Comparison of ENCODE assay signal across 18 cellular contexts in genomic region chr1:211337430-211338227, GRCh38. TPM values are rescaled to one million over a fixed set of nuclear protein-coding genes. Genes with fewer than 3 reads are reported as not detected.
DNase-seq lines count a peak whose midpoint lies in the region; ATAC-seq, FAIRE-seq and TF ChIP-seq lines count a peak whose summit lies in the region.
"Had no signal": no experiment of that assay in that cellular context is flagged by ENCODE, and none has a peak within 500 bp of the region (broad histone marks: within the 10 kb centered on the region; RNA-seq: fewer than 3 reads in every experiment).

No MANE protein-coding gene starts in this region.

- peaks cover 70% of the 10 kb centered on the region for H3K4me1 Mint-ChIP-seq in T-helper 2 cell treated with Interferon-gamma antibody and Interleukin-4, amounts not matched to agents 5 μg/mL and 100 μg/mL, for 36 hours (ENCODE audit: low read depth)
- peaks cover 84% of the 10 kb centered on the region for H3K4me1 Mint-ChIP-seq in activated CD8-positive, alpha-beta T cell treated with anti-CD3 and anti-CD28 coated beads, Interleukin-2, amount 10 ng/mL, durations not matched to agents 7 days and 5 days (ENCODE audit: low read depth)
- peaks cover 69 to 94% (median 85%) of the 10 kb centered on the region in 7 donors for H3K4me1 Mint-ChIP-seq in naive thymus-derived CD4-positive, alpha-beta T cell

- H3K9me3 ChIP-seq in naive thymus-derived CD4-positive, alpha-beta T cell (ENCODE audit: control insufficient read depth in 2 of 3, low read length in 3 of 3): no peaks in the 10 kb centered on the region
- H3K9me3 ChIP-seq: psoas muscle had no signal

- no peaks in the 10 kb centered on the region for H3K27me3 Mint-ChIP-seq in T-helper 2 cell treated with Interferon-gamma antibody and Interleukin-4, amounts not matched to agents 5 μg/mL and 100 μg/mL, for 36 hours (ENCODE audit: low read depth)
- H3K27me3 Mint-ChIP-seq in activated CD8-positive, alpha-beta T cell treated with anti-CD3 and anti-CD28 coated beads, Interleukin-2, amount 10 ng/mL, durations not matched to agents 7 days and 5 days (ENCODE audit: low read depth): no peaks in the 10 kb centered on the region
- H3K27me3 Mint-ChIP-seq in naive thymus-derived CD4-positive, alpha-beta T cell: no peaks in the 10 kb centered on the region

- DNase-seq in T-helper 2 cell treated with Interferon-gamma antibody and Interleukin-4, amounts not matched to agents 5 μg/mL and 100 μg/mL, for 36 hours (ENCODE audit: low spot score): no peak
- DNase-seq in T-helper 2 cell (no peak), D721Med (ENCODE audit: insufficient read length, low spot score) (no peak)
- DNase-seq in activated CD8-positive, alpha-beta T cell treated with anti-CD3 and anti-CD28 coated beads, Interleukin-2, amount 10 ng/mL, durations not matched to agents 7 days and 5 days: peak; percentile 14
- DNase-seq in naive thymus-derived CD4-positive, alpha-beta T cell: no peak
- DNase-seq: amniotic stem cell; effector CD4-positive, alpha-beta T cell; head of caudate nucleus; NCI-H1417; NCI-H774; psoas muscle had no signal

- intact Hi-C loops in naive thymus-derived CD4-positive, alpha-beta T cell (cut with micrococcal nuclease): no loop called here

- ATAC-seq in activated CD8-positive, alpha-beta T cell treated with anti-CD3 and anti-CD28 coated beads, Interleukin-2, amount 10 ng/mL, durations not matched to agents 7 days and 5 days: no peak
- no peak for ATAC-seq in naive thymus-derived CD4-positive, alpha-beta T cell
- no peak for ATAC-seq in HG03432 (IDR thresholded peaks at IDR 0.05; ENCODE audit: unreplicated experiment)
- no peak for ATAC-seq in GM19324 (IDR thresholded peaks at IDR 0.05; ENCODE audit: low FRiP score, unreplicated experiment)
- no peak for ATAC-seq in GM18868 (IDR thresholded peaks at IDR 0.05; ENCODE audit: unreplicated experiment)
- ATAC-seq: psoas muscle, WTC11 had no signal

- CTCF ChIA-PET in activated CD8-positive, alpha-beta T cell treated with anti-CD3 and anti-CD28 coated beads, Interleukin-2, amount 10 ng/mL, durations not matched to agents 7 days and 5 days (lab: Charles Lee): interaction anchor here (1.2 to 7.4 kb wide), 8 partner anchors 10 to 20 kb away, joined by 3 to 65 read pairs (median 5); no protein-coding TSS in a partner anchor
- CTCF ChIA-PET in naive thymus-derived CD4-positive, alpha-beta T cell (lab: Charles Lee): interaction anchor here (1.2 to 5.1 kb wide), 4 partner anchors 9 to 14 kb away, joined by 3 to 25 read pairs (median 10); partner anchors contain the start of gene TRAF5

- no peak overlapping the region for H3K4me3 ChIP-seq in naive thymus-derived CD4-positive, alpha-beta T cell (ENCODE audit: low read length)
- H3K4me3 ChIP-seq: lung, psoas muscle had no signal

- H3K9me3 Mint-ChIP-seq in T-helper 2 cell treated with Interferon-gamma antibody and Interleukin-4, amounts not matched to agents 5 μg/mL and 100 μg/mL, for 36 hours: no peaks in the 10 kb centered on the region
- no peaks in the 10 kb centered on the region for H3K9me3 Mint-ChIP-seq in activated CD8-positive, alpha-beta T cell treated with anti-CD3 and anti-CD28 coated beads, Interleukin-2, amount 10 ng/mL, durations not matched to agents 7 days and 5 days (ENCODE audit: insufficient read depth)
- H3K9me3 Mint-ChIP-seq in naive thymus-derived CD4-positive, alpha-beta T cell: no peaks in the 10 kb centered on the region
- H3K9me3 Mint-ChIP-seq: WTC11 had no signal

- H3K27ac Mint-ChIP-seq in T-helper 2 cell treated with Interferon-gamma antibody and Interleukin-4, amounts not matched to agents 5 μg/mL and 100 μg/mL, for 36 hours: peak overlapping the region; percentile 67
- peak overlapping the region; percentile 89 for H3K27ac Mint-ChIP-seq in activated CD8-positive, alpha-beta T cell treated with anti-CD3 and anti-CD28 coated beads, Interleukin-2, amount 10 ng/mL, durations not matched to agents 7 days and 5 days
- H3K27ac Mint-ChIP-seq in naive thymus-derived CD4-positive, alpha-beta T cell: peak overlapping the region; percentile 59 to 97 (median 87)
- H3K27ac Mint-ChIP-seq: WTC11 had no signal

- peak overlapping the region; percentile 1 for H3K4me3 Mint-ChIP-seq in T-helper 2 cell treated with Interferon-gamma antibody and Interleukin-4, amounts not matched to agents 5 μg/mL and 100 μg/mL, for 36 hours
- no peak overlapping the region for H3K4me3 Mint-ChIP-seq in activated CD8-positive, alpha-beta T cell treated with anti-CD3 and anti-CD28 coated beads, Interleukin-2, amount 10 ng/mL, durations not matched to agents 7 days and 5 days
- H3K4me3 Mint-ChIP-seq in naive thymus-derived CD4-positive, alpha-beta T cell: peak overlapping the region; percentile 7 to 87 (median 78)
- H3K4me3 Mint-ChIP-seq: WTC11 had no signal

- POLR2A ChIA-PET in activated CD8-positive, alpha-beta T cell treated with anti-CD3 and anti-CD28 coated beads, Interleukin-2, amount 10 ng/mL, durations not matched to agents 7 days and 5 days (lab: Charles Lee): interaction anchor here (1.2 to 1.5 kb wide), 2 partner anchors 9 to 11 kb away, joined by 6 to 12 read pairs; partner anchors contain the start of gene TRAF5
- POLR2A ChIA-PET in naive thymus-derived CD4-positive, alpha-beta T cell (lab: Charles Lee): interaction anchor here (0.6 to 6.5 kb wide), 4 partner anchors 10 to 45 kb away, joined by 3 to 49 read pairs (median 4); partner anchors contain the start of gene TRAF5

- H3K36me3 Mint-ChIP-seq in T-helper 2 cell treated with Interferon-gamma antibody and Interleukin-4, amounts not matched to agents 5 μg/mL and 100 μg/mL, for 36 hours (ENCODE audit: low read depth): peaks cover 26% of the 10 kb centered on the region
- peaks cover 66% of the 10 kb centered on the region for H3K36me3 Mint-ChIP-seq in activated CD8-positive, alpha-beta T cell treated with anti-CD3 and anti-CD28 coated beads, Interleukin-2, amount 10 ng/mL, durations not matched to agents 7 days and 5 days (ENCODE audit: low read depth)
- H3K36me3 Mint-ChIP-seq in naive thymus-derived CD4-positive, alpha-beta T cell: peaks cover 0 to 19% (median 15%) of the 10 kb centered on the region in 5 donors
- H3K36me3 Mint-ChIP-seq: WTC11 had no signal

- H3K36me3 ChIP-seq in naive thymus-derived CD4-positive, alpha-beta T cell (ENCODE audit: control insufficient read depth in 2 of 3, insufficient read depth in 3 of 3, low read length in 3 of 3): no peaks in the 10 kb centered on the region

- peaks cover 69 to 79% of the 10 kb centered on the region in 2 donors for H3K4me1 ChIP-seq in naive thymus-derived CD4-positive, alpha-beta T cell (ENCODE audit: control insufficient read depth in 2 of 2, insufficient read depth in 2 of 2, low read length in 2 of 2)
- H3K4me1 ChIP-seq: psoas muscle had no signal

- H3K27ac ChIP-seq in naive thymus-derived CD4-positive, alpha-beta T cell (ENCODE audit: low read depth, low read length): peak overlapping the region; percentile 69
- H3K27ac ChIP-seq: psoas muscle had no signal

- no peak for TF ChIP-seq CTCF in D721Med (IDR thresholded peaks at IDR 0.05; ENCODE audit: insufficient read depth, missing control alignments)

- peak; percentile 11 for FAIRE-seq in D721Med (lab: Jason Lieb, UNC)
- FAIRE-seq: islet of Langerhans, urothelium cell line had no signal

- no peaks in the 10 kb centered on the region for H3K27me3 ChIP-seq in naive thymus-derived CD4-positive, alpha-beta T cell (ENCODE audit: control insufficient read depth in 2 of 2, insufficient read depth in 2 of 2, low read length in 2 of 2)

RNA-seq across cellular contexts. Expression of gene TRAF5, which starts 11.0 kb away (rescaled TPM):
- total RNA-seq in activated CD8-positive, alpha-beta T cell treated with anti-CD3 and anti-CD28 coated beads, Interleukin-2, amount 10 ng/mL, durations not matched to agents 7 days and 5 days: 10 to 100 TPM; 61.1 to 64.4 TPM
- total RNA-seq in naive thymus-derived CD4-positive, alpha-beta T cell: 10 to 100 TPM; 36.2 to 72.2 (median 55.8) TPM
- polyA plus RNA-seq in naive thymus-derived CD4-positive, alpha-beta T cell: 10 to 100 TPM; 19.1 to 29.0 TPM
